ENCODE assay signal across 8 cellular contexts in genomic region chr2:23460228-23460627, GRCh38.
DNase-seq lines count a peak whose midpoint lies in the region; ATAC-seq and TF ChIP-seq lines count a peak whose summit lies in the region.

No MANE protein-coding gene starts in this region.

- ATAC-seq in HG03520 (IDR thresholded peaks at IDR 0.05; ENCODE audit: unreplicated experiment) (peak; percentile 73), thoracic aorta (ENCODE audit: insufficient number of reproducible peaks, low FRiP score, low read depth) (no peak)

- H3K4me3 Mint-ChIP-seq in activated T-helper 2 cell treated with anti-CD3 and anti-CD28 coated beads, Interferon-gamma antibody, Interleukin-2, Interleukin-4, amounts not matched to agents 10 μg/mL and 5 μg/mL and 100 μg/mL, durations not matched to agents 14 hours and 24 hours and 36 hours (ENCODE audit: low read depth): no peak overlapping the region

- TF ChIP-seq CTCF in choroid plexus epithelial cell (conservative IDR thresholded peaks at IDR 0.05; ENCODE audit: low read depth, low read length) (peak; percentile 83), thoracic aorta (IDR thresholded peaks at IDR 0.05) (peak; percentile 32)

- no peaks in the 10 kb centered on the region for H3K9me3 ChIP-seq in thoracic aorta

- H3K36me3 Mint-ChIP-seq in activated T-helper 2 cell treated with anti-CD3 and anti-CD28 coated beads, Interferon-gamma antibody, Interleukin-2, Interleukin-4, amounts not matched to agents 10 μg/mL and 5 μg/mL and 100 μg/mL, durations not matched to agents 14 hours and 24 hours and 36 hours (ENCODE audit: low read depth): no peaks in the 10 kb centered on the region

- H3K4me3 ChIP-seq in choroid plexus epithelial cell (ENCODE audit: low read depth, low read length) (no peak overlapping the region), thoracic aorta (no peak overlapping the region)

- no peaks in the 10 kb centered on the region for H3K36me3 ChIP-seq in thoracic aorta

- no peaks in the 10 kb centered on the region for H3K4me1 ChIP-seq in thoracic aorta (ENCODE audit: control insufficient read depth in 1 of 2, low read depth in 2 of 2)

- H3K4me1 Mint-ChIP-seq in activated T-helper 2 cell treated with anti-CD3 and anti-CD28 coated beads, Interferon-gamma antibody, Interleukin-2, Interleukin-4, amounts not matched to agents 10 μg/mL and 5 μg/mL and 100 μg/mL, durations not matched to agents 14 hours and 24 hours and 36 hours (ENCODE audit: low read depth): peaks cover 2% of the 10 kb centered on the region

- no peaks in the 10 kb centered on the region for H3K27me3 ChIP-seq in thoracic aorta (replicated peaks; ENCODE audit: insufficient read depth)

- H3K27me3 Mint-ChIP-seq in activated T-helper 2 cell treated with anti-CD3 and anti-CD28 coated beads, Interferon-gamma antibody, Interleukin-2, Interleukin-4, amounts not matched to agents 10 μg/mL and 5 μg/mL and 100 μg/mL, durations not matched to agents 14 hours and 24 hours and 36 hours (ENCODE audit: low read depth): peaks cover 4% of the 10 kb centered on the region

- H3K27ac ChIP-seq in thoracic aorta: no peak overlapping the region

- DNase-seq in NOMO-1 treated with DMSO at 0.1 percent for 48 hours (lab: John Stamatoyannopoulos, UW; ENCODE audit: unreplicated experiment) (peak; percentile 10), NOMO-1 (lab: John Stamatoyannopoulos, UW; ENCODE audit: unreplicated experiment in 2 of 2) (no peak), choroid plexus epithelial cell (ENCODE audit: low read depth) (peak; percentile 65), thoracic aorta (ENCODE audit: low spot score) (no peak), T-helper 2 cell (no peak)
- DNase-seq in stimulated activated CD4-positive, alpha-beta T cell treated with anti-CD3 and anti-CD28 coated beads, Interleukin-4, amount 100 ng/mL, for 24 hours: no peak
- no peak for DNase-seq in activated T-helper 2 cell treated with anti-CD3 and anti-CD28 coated beads, Interferon-gamma antibody, Interleukin-2, Interleukin-4, amounts not matched to agents 10 μg/mL and 5 μg/mL and 100 μg/mL, durations not matched to agents 14 hours and 24 hours and 36 hours (ENCODE audit: low spot score)

- H3K9me3 Mint-ChIP-seq in activated T-helper 2 cell treated with anti-CD3 and anti-CD28 coated beads, Interferon-gamma antibody, Interleukin-2, Interleukin-4, amounts not matched to agents 10 μg/mL and 5 μg/mL and 100 μg/mL, durations not matched to agents 14 hours and 24 hours and 36 hours: no peaks in the 10 kb centered on the region

- H3K27ac Mint-ChIP-seq in activated T-helper 2 cell treated with anti-CD3 and anti-CD28 coated beads, Interferon-gamma antibody, Interleukin-2, Interleukin-4, amounts not matched to agents 10 μg/mL and 5 μg/mL and 100 μg/mL, durations not matched to agents 14 hours and 24 hours and 36 hours: no peak overlapping the region

- intact Hi-C loops in activated T-helper 2 cell treated with anti-CD3 and anti-CD28 coated beads, Interferon-gamma antibody, Interleukin-2, Interleukin-4, amounts not matched to agents 10 μg/mL and 5 μg/mL and 100 μg/mL, durations not matched to agents 14 hours and 24 hours and 36 hours (cut with micrococcal nuclease): no loop called here

Comparison
In these comparisons a context has a peak if more than half of its experiments do, and no peak if none do; other contexts are left out.
1. DNase-seq: peak in NOMO-1 treated with DMSO at 0.1 percent for 48 hours (single experiment) and choroid plexus epithelial cell (single experiment); none in NOMO-1 (0 of 2), thoracic aorta (single experiment), T-helper 2 cell (0 of 5), stimulated activated CD4-positive, alpha-beta T cell treated with anti-CD3 and anti-CD28 coated beads, Interleukin-4, amount 100 ng/mL, for 24 hours (single experiment) and activated T-helper 2 cell treated with anti-CD3 and anti-CD28 coated beads, Interferon-gamma antibody, Interleukin-2, Interleukin-4, amounts not matched to agents 10 μg/mL and 5 μg/mL and 100 μg/mL, durations not matched to agents 14 hours and 24 hours and 36 hours (single experiment).